1 cellular context compared by ENCODE assay signal in genomic region chr15:56176996-56177395, GRCh38.
TF ChIP-seq lines count a peak whose summit lies in the region.

No MANE protein-coding gene starts in this region.

TF ChIP-seq in HCT116, 20 proteins besides CTCF, POLR2A, EP300 and RAD21 (continued from another document):
- TF ChIP-seq YY1 (IDR thresholded peaks at IDR 0.05; ENCODE audit: extremely low read depth, insufficient replicate concordance, low read depth, low read length), result no peak
- no peak for TF ChIP-seq EZH2phosphoT487 (IDR thresholded peaks at IDR 0.05; ENCODE audit: borderline replicate concordance)
- TF ChIP-seq ZNF274 (IDR thresholded peaks at IDR 0.05; ENCODE audit: low read depth, low read length), result no peak
- TF ChIP-seq EGR1 (IDR thresholded peaks at IDR 0.05; ENCODE audit: low read depth), result no peak
